Comparison of ENCODE assay signal across 9 cellular contexts in the genomic region with DNA sequence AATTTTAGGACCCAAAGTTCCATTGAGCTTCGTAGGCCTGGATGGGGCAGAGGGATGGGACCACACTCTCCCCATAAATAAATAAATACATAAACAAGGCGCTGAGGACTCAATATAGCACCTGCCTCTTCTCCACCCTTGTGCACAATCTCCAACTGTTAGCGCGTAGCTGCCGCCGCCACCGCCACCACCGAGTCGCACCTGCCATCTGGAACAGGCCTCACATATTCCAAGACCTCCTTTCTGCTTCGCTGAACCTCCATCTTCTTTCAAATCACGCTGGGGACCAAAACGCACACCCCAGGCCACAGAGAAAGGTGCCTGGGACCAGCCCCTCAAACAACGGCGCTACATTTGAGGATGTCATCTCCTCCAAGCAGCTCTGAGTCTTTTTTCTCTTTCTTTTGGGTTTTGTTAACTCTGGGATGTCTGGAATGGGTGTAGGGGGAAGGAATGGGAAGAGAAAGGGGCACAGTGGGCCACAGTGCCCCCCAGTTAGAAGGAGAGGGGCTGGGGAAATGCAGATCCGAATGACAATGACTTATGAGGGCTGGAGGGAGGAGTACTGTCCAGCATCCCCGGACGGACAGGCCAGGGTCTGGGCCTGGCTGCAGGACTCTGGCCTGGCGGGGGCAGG. TPM values are rescaled to one million over a fixed set of nuclear protein-coding genes. Genes with fewer than 3 reads are reported as not detected.
DNase-seq lines count a peak whose midpoint lies in the region; ATAC-seq, FAIRE-seq and TF ChIP-seq lines count a peak whose summit lies in the region.
"Had no signal": no experiment of that assay in that cellular context is flagged by ENCODE, and none has a peak within 500 bp of the region (broad histone marks: within the 10 kb centered on the region; RNA-seq: fewer than 3 reads in every experiment).

No MANE protein-coding gene starts in this region.

- peaks cover 11% of the 10 kb centered on the region for H3K4me1 ChIP-seq in mammary epithelial cell (ENCODE audit: insufficient read depth, low read length)
- peaks cover 53% of the 10 kb centered on the region for H3K4me1 ChIP-seq in OCI-LY1 (ENCODE audit: insufficient read depth, low read length, severe bottlenecking)
- peaks cover 32% of the 10 kb centered on the region for H3K4me1 ChIP-seq in testis
- H3K4me1 ChIP-seq in gastrocnemius medialis, result no peaks in the 10 kb centered on the region

- dilution Hi-C loops in mammary epithelial cell (cut with HindIII; ENCODE audit: low sequenced_read_pairs), result no loop called here

- no peak for FAIRE-seq in GM19239 (lab: Jason Lieb, UNC)
- FAIRE-seq: bronchial epithelial cell had no signal

- no peak overlapping the region for H2AFZ ChIP-seq in mammary epithelial cell (ENCODE audit: low read depth, low read length)
- no peak overlapping the region for H2AFZ ChIP-seq in OCI-LY1 (ENCODE audit: low read length)

- no TSS peak for BruUV-seq in MCF 10A (replicated peaks; lab: Mats Ljungman, UMichigan)
- no TSS peak for BruUV-seq in mammary epithelial cell (replicated peaks; lab: Mats Ljungman, UMichigan)

- H3K4me1 Mint-ChIP-seq in MCF 10A (ENCODE audit: insufficient read depth, unreplicated experiment), result peaks cover 5% of the 10 kb centered on the region

- H3K36me3 ChIP-seq in mammary epithelial cell (ENCODE audit: insufficient read depth, low read length), result no peaks in the 10 kb centered on the region
- no peaks in the 10 kb centered on the region for H3K36me3 ChIP-seq in OCI-LY1 (ENCODE audit: insufficient read depth, low read length)
- no peaks in the 10 kb centered on the region for H3K36me3 ChIP-seq in testis (ENCODE audit: low read depth, missing control alignments)
- no peaks in the 10 kb centered on the region for H3K36me3 ChIP-seq in gastrocnemius medialis

- H3K4me2 ChIP-seq in mammary epithelial cell (ENCODE audit: insufficient read depth, low read depth, low read length) (no peak overlapping the region), OCI-LY1 (ENCODE audit: low read length) (peak overlapping the region; percentile 62)

- H3K9ac ChIP-seq in mammary epithelial cell (ENCODE audit: insufficient read depth, low read length) (no peak overlapping the region), OCI-LY1 (ENCODE audit: low read length) (peak overlapping the region; percentile 42)

- 89% methylated on average over 18 of the region's 18 CpGs for WGBS in mammary epithelial cell (ENCODE audit: low coverage, missing lambda C conversion rate)
- 55 to 59% methylated on average over 18 of the region's 18 CpGs for WGBS in testis, 2 donors

- H3K27me3 ChIP-seq in mammary epithelial cell (ENCODE audit: insufficient read depth, low read length), result no peaks in the 10 kb centered on the region
- H3K27me3 ChIP-seq in OCI-LY1 (ENCODE audit: insufficient read depth, low read length), result no peaks in the 10 kb centered on the region
- no peaks in the 10 kb centered on the region for H3K27me3 ChIP-seq in dorsolateral prefrontal cortex
- no peaks in the 10 kb centered on the region for H3K27me3 ChIP-seq in testis
- H3K27me3 ChIP-seq in gastrocnemius medialis, result no peaks in the 10 kb centered on the region

- DNase-seq in MCF 10A (ENCODE audit: unreplicated experiment) (no peak), mammary epithelial cell (no peak), dorsolateral prefrontal cortex (peak in 1 of 10 donors; percentile 80), testis (no peak), gastrocnemius medialis (no peak), GM19239 (ENCODE audit: insufficient read length, low spot score) (no peak)

- H3K9me3 Mint-ChIP-seq in MCF 10A (ENCODE audit: unreplicated experiment), result no peaks in the 10 kb centered on the region

- H3K4me3 ChIP-seq in mammary epithelial cell (replicated peaks in 1 of 3; ENCODE audit: insufficient read depth in 1 of 3, low read depth in 2 of 3, low read length in 3 of 3), result peak overlapping the region in 1 of 3 experiments; percentile 19
- peak overlapping the region; percentile 55 for H3K4me3 ChIP-seq in OCI-LY1 (ENCODE audit: low read depth, low read length, poor library complexity, severe bottlenecking)
- H3K4me3 ChIP-seq in dorsolateral prefrontal cortex, result peak overlapping the region in 53 of 59 donors; percentile 36 to 71 (median 61)
- H3K4me3 ChIP-seq in testis, result peak overlapping the region; percentile 43 to 64
- peak overlapping the region in 1 of 4 donors; percentile 59 for H3K4me3 ChIP-seq in gastrocnemius medialis

- H3K9me3 ChIP-seq in mammary epithelial cell (replicated peaks; ENCODE audit: insufficient read depth, low read length), result no peaks in the 10 kb centered on the region
- no peaks in the 10 kb centered on the region for H3K9me3 ChIP-seq in OCI-LY1 (ENCODE audit: low read length)
- H3K9me3 ChIP-seq in testis, result no peaks in the 10 kb centered on the region
- no peaks in the 10 kb centered on the region for H3K9me3 ChIP-seq in gastrocnemius medialis

- H3K27ac ChIP-seq in mammary epithelial cell (ENCODE audit: insufficient read depth, low read depth, low read length) (no peak overlapping the region), OCI-LY1 (ENCODE audit: low read depth, low read length, poor library complexity, severe bottlenecking) (peak overlapping the region; percentile 82), dorsolateral prefrontal cortex (peak overlapping the region; percentile 27 to 98 (median 91)), testis (no peak overlapping the region), gastrocnemius medialis (no peak overlapping the region)

- H3K79me2 ChIP-seq in mammary epithelial cell (ENCODE audit: insufficient read depth, low read length) (no peaks in the 10 kb centered on the region), OCI-LY1 (ENCODE audit: insufficient read depth, low read length) (no peaks in the 10 kb centered on the region)

- no peaks in the 10 kb centered on the region for H3F3A ChIP-seq in OCI-LY1 (ENCODE audit: insufficient read depth, low read length)

- POLR2A ChIA-PET in MCF 10A (lab: Yijun Ruan, JAX), result no interaction called here

- ATAC-seq in gastrocnemius medialis (no peak), GM18511 (IDR thresholded peaks at IDR 0.05; ENCODE audit: unreplicated experiment) (no peak)

- H3K36me3 Mint-ChIP-seq in MCF 10A (ENCODE audit: insufficient read depth, unreplicated experiment), result no peaks in the 10 kb centered on the region

- H4K20me1 ChIP-seq in mammary epithelial cell (ENCODE audit: insufficient read depth, low read length), result no peaks in the 10 kb centered on the region
- H4K20me1 ChIP-seq in OCI-LY1 (ENCODE audit: insufficient read depth, low read length), result no peaks in the 10 kb centered on the region

- H3K27me3 Mint-ChIP-seq in MCF 10A (ENCODE audit: insufficient read depth, unreplicated experiment), result no peaks in the 10 kb centered on the region

- no peaks in the 10 kb centered on the region for H3K9me2 ChIP-seq in OCI-LY1 (ENCODE audit: low read depth, low read length)

- H3K4me3 Mint-ChIP-seq in MCF 10A (ENCODE audit: unreplicated experiment), result peak overlapping the region; percentile 75

- TF ChIP-seq CTCF in MCF 10A (IDR thresholded peaks at IDR 0.05; ENCODE audit: unreplicated experiment) (no peak), mammary epithelial cell (conservative IDR thresholded peaks at IDR 0.05 in 1 of 2, IDR thresholded peaks at IDR 0.05 in 1 of 2; ENCODE audit: extremely low read depth in 1 of 2, insufficient read depth in 1 of 2, low read depth in 1 of 2, low read length in 2 of 2) (no peak), OCI-LY1 (IDR thresholded peaks at IDR 0.05; ENCODE audit: low read length) (no peak), dorsolateral prefrontal cortex (IDR thresholded peaks at IDR 0.05 in 54 of 56, conservative IDR thresholded peaks at IDR 0.05 in 2 of 56; ENCODE audit: low read depth in 1 of 56, partially characterized antibody in 56 of 56) (no peak), testis (IDR thresholded peaks at IDR 0.05) (no peak), gastrocnemius medialis (IDR thresholded peaks at IDR 0.05 in 4 of 5, conservative IDR thresholded peaks at IDR 0.05 in 1 of 5) (no peak)

- CTCF ChIA-PET in MCF 10A (lab: Yijun Ruan, JAX), result interaction anchor here (0.6 to 3.0 kb wide), 9 partner anchors 12 to 231 kb away, joined by 3 to 8 read pairs (median 4); no protein-coding TSS in a partner anchor
- CTCF ChIA-PET in mammary epithelial cell (lab: Charles Lee; ENCODE audit: low non-redundant PET), result no interaction called here

- no peak overlapping the region for H3K27ac Mint-ChIP-seq in MCF 10A (ENCODE audit: low read depth, unreplicated experiment)

- intact Hi-C loops in MCF 10A (cut with micrococcal nuclease) (no loop called here), mammary epithelial cell (cut with micrococcal nuclease) (no loop called here), dorsolateral prefrontal cortex (cut with DNase I) (loop anchor here (5.0 kb wide), 1 partner anchor 47 kb away; no protein-coding TSS in a partner anchor), testis (cut with DNase I; ENCODE audit: low total_unique reads) (no loop called here), gastrocnemius medialis (cut with DNase I; ENCODE audit: low total_unique reads) (no loop called here)

- in situ Hi-C loops in mammary epithelial cell (cut with MboI; ENCODE audit: low sequenced_read_pairs in 2 of 2), result no loop called here
- in situ Hi-C loops in gastrocnemius medialis (cut with MboI; ENCODE audit: low sequenced_read_pairs in 4 of 4), result no loop called here

- TF ChIP-seq POLR2A in testis (IDR thresholded peaks at IDR 0.05), result no peak
- no peak for TF ChIP-seq POLR2A in gastrocnemius medialis (IDR thresholded peaks at IDR 0.05)

RNA-seq across cellular contexts. Expression of a gene that starts 49.7 kb away (rescaled TPM):
- 3.3 and 4.6 TPM in 2 replicates for total RNA-seq in MCF 10A (2022)
- 10 to 100 TPM in 1 of 2 donors, 1 to 10 TPM in 1; 7.3 to 18.2 TPM for total RNA-seq in mammary epithelial cell
- polyA plus RNA-seq in mammary epithelial cell, result 5.5 TPM
- 7.6 TPM for polyA minus RNA-seq in mammary epithelial cell
- 10 to 100 TPM; 29.4 to 56.2 (median 42.8) TPM for total RNA-seq in dorsolateral prefrontal cortex
- total RNA-seq in testis, result 100 to 1,000 TPM in 1 of 2 donors, 10 to 100 TPM in 1; 100.0 to 115 TPM
- 129 TPM for polyA plus RNA-seq in testis (ENCODE audit: insufficient read depth, low read depth, low replicate concordance)
- total RNA-seq in gastrocnemius medialis, result 1 to 10 TPM; 1.4 to 1.9 (median 1.7) TPM

Comparison
In these comparisons a context has a peak if more than half of its experiments do, and no peak if none do; other contexts are left out.
1. H3K27ac ChIP-seq: peak in OCI-LY1 (single experiment) and dorsolateral prefrontal cortex (59 of 59); none in mammary epithelial cell (single experiment), testis (0 of 2) and gastrocnemius medialis (0 of 4).
2. intact Hi-C loops: an anchor here in dorsolateral prefrontal cortex (5.0 kb wide); none called in MCF 10A, mammary epithelial cell, testis and gastrocnemius medialis.